Comparison of ENCODE assay signal across 1 cellular context in genomic region chr10:99620713-99621453, GRCh38.
TF ChIP-seq lines count a peak whose summit lies in the region.

No MANE protein-coding gene starts in this region.

TF ChIP-seq in HepG2, 621 proteins besides CTCF, POLR2A, EP300 and RAD21 (continued from another document and continues in another):
- TF ChIP-seq ZNF512B (CRISPR knock-in tag; IDR thresholded peaks at IDR 0.05; ENCODE audit: borderline replicate concordance) (no peak), ZBTB20 (CRISPR knock-in tag; IDR thresholded peaks at IDR 0.05; ENCODE audit: borderline replicate concordance, low read depth) (peak; percentile 37; the same call in 1 of the 2 replicates), KDM1A (CRISPR knock-in tag; IDR thresholded peaks at IDR 0.05) (0 out of 2 replicates have a peak, but pooled peaks have one; percentile 14), ZBTB40 (IDR thresholded peaks at IDR 0.05) (no peak), ZBTB40 (CRISPR knock-in tag; IDR thresholded peaks at IDR 0.05) (peak; percentile 86), ZNF44 (CRISPR knock-in tag; IDR thresholded peaks at IDR 0.05) (peak; percentile 50; the same call in 1 of the 2 replicates), ZNF570 (CRISPR knock-in tag; IDR thresholded peaks at IDR 0.05; ENCODE audit: borderline replicate concordance) (peak; percentile 42; the same call in 1 of the 2 replicates), SYNCRIP (IDR thresholded peaks at IDR 0.05; ENCODE audit: insufficient read depth, low read depth, low read length) (no peak), CREBL2 (CRISPR knock-in tag; IDR thresholded peaks at IDR 0.05; ENCODE audit: borderline replicate concordance) (no peak; the same call in 1 of the 2 replicates), ATF4 (CRISPR knock-in tag; IDR thresholded peaks at IDR 0.05) (peak in 1 of 2 experiments; percentile 63; a peak in 1 of 4 replicates), ZFP36L2 (CRISPR knock-in tag; IDR thresholded peaks at IDR 0.05) (no peak), ELF4 (CRISPR knock-in tag; IDR thresholded peaks at IDR 0.05; ENCODE audit: borderline replicate concordance) (peak; percentile 67; the same call in 1 of the 2 replicates), TEAD3 (CRISPR knock-in tag; optimal IDR thresholded peaks at IDR 0.05; ENCODE audit: borderline replicate concordance) (peak; percentile 8), ZBTB44 (CRISPR knock-in tag; IDR thresholded peaks at IDR 0.05) (no peak), HOXA9 (CRISPR knock-in tag; IDR thresholded peaks at IDR 0.05; ENCODE audit: borderline replicate concordance) (0 out of 2 replicates have a peak, but pooled peaks have one; percentile 58), ZBTB14 (CRISPR knock-in tag; IDR thresholded peaks at IDR 0.05) (peak; percentile 77), ZIK1 (CRISPR knock-in tag; IDR thresholded peaks at IDR 0.05; ENCODE audit: borderline replicate concordance, low read depth) (peak; percentile 76; the same call in 1 of the 2 replicates), ZNF549 (CRISPR knock-in tag; IDR thresholded peaks at IDR 0.05) (no peak), PCBP2 (optimal IDR thresholded peaks at IDR 0.05; ENCODE audit: low read depth, low read length, poor library complexity, severe bottlenecking) (no peak), HNRNPUL1 (IDR thresholded peaks at IDR 0.05; ENCODE audit: low read depth, low read length) (no peak), ZBTB34 (CRISPR knock-in tag; IDR thresholded peaks at IDR 0.05) (0 out of 2 replicates have a peak, but pooled peaks have one; percentile 47), IRF2 (CRISPR knock-in tag; IDR thresholded peaks at IDR 0.05) (no peak; the same call in 1 of the 2 replicates), NCOA2 (CRISPR knock-in tag; IDR thresholded peaks at IDR 0.05) (peak; percentile 23; the same call in 1 of the 2 replicates), ZNF180 (CRISPR knock-in tag; IDR thresholded peaks at IDR 0.05; ENCODE audit: borderline replicate concordance, low read depth) (no peak), MNT (IDR thresholded peaks at IDR 0.05) (no peak), ZSCAN12 (CRISPR knock-in tag; IDR thresholded peaks at IDR 0.05) (no peak; the same call in none of the 2 replicates), ZFP90 (CRISPR knock-in tag; IDR thresholded peaks at IDR 0.05; ENCODE audit: borderline replicate concordance) (peak; percentile 81; the same call in 1 of the 2 replicates), ONECUT2 (CRISPR knock-in tag; IDR thresholded peaks at IDR 0.05) (0 out of 2 replicates have a peak, but pooled peaks have one; percentile 16), CEBPZ (IDR thresholded peaks at IDR 0.05; ENCODE audit: low read length) (no peak), SRF (IDR thresholded peaks at IDR 0.05; ENCODE audit: low read depth, low read length) (no peak), MYC (CRISPR knock-in tag; IDR thresholded peaks at IDR 0.05; ENCODE audit: borderline replicate concordance) (peak; percentile 93), HMG20B (CRISPR knock-in tag; conservative IDR thresholded peaks at IDR 0.05) (peak; percentile 30; the same call in 1 of the 2 replicates), TSC22D2 (CRISPR knock-in tag; IDR thresholded peaks at IDR 0.05; ENCODE audit: borderline replicate concordance) (no peak; the same call in 1 of the 2 replicates), ZNF891 (CRISPR knock-in tag; IDR thresholded peaks at IDR 0.05) (no peak; the same call in none of the 2 replicates)
